ENCODE assay signal across 2 cellular contexts in the genomic region with DNA sequence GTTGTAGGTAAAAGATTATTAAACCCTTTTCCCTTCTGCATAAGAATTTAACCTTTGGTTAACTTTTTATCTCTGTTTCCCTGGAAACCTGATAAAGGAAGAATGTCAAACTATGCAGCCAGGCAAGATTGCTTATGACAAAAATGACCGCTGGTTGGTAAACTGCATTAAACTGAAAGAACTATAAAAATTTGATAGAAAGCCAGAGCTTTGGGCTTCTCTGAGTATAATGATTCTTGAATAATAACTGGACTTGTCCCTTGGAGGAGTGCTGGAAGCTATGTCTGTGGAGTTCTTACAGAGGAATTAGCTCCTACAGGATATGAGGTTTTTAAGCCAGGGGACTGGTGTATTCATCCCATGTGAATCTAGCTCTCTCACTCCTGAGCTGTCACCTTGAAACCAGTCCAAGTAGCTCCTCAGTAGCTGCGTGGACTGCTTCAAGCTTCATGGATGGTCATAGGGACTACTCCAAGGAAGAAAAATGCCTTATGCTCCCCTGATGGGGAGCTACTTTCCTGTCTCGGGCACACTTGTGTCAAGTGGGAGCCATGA.
TF ChIP-seq lines count a peak whose summit lies in the region.

No MANE protein-coding gene starts in this region.

TF ChIP-seq in IMR-90, 13 proteins besides CTCF, POLR2A, EP300 and RAD21 (continued from another document):
- TF ChIP-seq FOS (IDR thresholded peaks at IDR 0.05; ENCODE audit: low read depth, low read length) (no peak), MXI1 (IDR thresholded peaks at IDR 0.05; ENCODE audit: borderline replicate concordance, low read depth, low read length) (no peak), NFE2L2 (IDR thresholded peaks at IDR 0.05; ENCODE audit: low read depth, low read length) (no peak), RFX5 (IDR thresholded peaks at IDR 0.05; ENCODE audit: low read depth, low read length) (no peak), MAZ (IDR thresholded peaks at IDR 0.05; ENCODE audit: borderline replicate concordance, low read depth, low read length) (no peak)
- TF ChIP-seq, protein P1, sequence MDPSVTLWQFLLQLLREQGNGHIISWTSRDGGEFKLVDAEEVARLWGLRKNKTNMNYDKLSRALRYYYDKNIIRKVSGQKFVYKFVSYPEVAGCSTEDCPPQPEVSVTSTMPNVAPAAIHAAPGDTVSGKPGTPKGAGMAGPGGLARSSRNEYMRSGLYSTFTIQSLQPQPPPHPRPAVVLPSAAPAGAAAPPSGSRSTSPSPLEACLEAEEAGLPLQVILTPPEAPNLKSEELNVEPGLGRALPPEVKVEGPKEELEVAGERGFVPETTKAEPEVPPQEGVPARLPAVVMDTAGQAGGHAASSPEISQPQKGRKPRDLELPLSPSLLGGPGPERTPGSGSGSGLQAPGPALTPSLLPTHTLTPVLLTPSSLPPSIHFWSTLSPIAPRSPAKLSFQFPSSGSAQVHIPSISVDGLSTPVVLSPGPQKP (IDR thresholded peaks at IDR 0.05; ENCODE audit: borderline replicate concordance, low read depth, low read length): no peak

TF ChIP-seq in liver, 16 proteins besides CTCF, POLR2A, EP300 and RAD21 (continued from another document):
- TF ChIP-seq RXRA (IDR thresholded peaks at IDR 0.05) (peak; percentile 30 to 64), SP1 (IDR thresholded peaks at IDR 0.05) (peak; percentile 68)
- TF ChIP-seq, protein P2, sequence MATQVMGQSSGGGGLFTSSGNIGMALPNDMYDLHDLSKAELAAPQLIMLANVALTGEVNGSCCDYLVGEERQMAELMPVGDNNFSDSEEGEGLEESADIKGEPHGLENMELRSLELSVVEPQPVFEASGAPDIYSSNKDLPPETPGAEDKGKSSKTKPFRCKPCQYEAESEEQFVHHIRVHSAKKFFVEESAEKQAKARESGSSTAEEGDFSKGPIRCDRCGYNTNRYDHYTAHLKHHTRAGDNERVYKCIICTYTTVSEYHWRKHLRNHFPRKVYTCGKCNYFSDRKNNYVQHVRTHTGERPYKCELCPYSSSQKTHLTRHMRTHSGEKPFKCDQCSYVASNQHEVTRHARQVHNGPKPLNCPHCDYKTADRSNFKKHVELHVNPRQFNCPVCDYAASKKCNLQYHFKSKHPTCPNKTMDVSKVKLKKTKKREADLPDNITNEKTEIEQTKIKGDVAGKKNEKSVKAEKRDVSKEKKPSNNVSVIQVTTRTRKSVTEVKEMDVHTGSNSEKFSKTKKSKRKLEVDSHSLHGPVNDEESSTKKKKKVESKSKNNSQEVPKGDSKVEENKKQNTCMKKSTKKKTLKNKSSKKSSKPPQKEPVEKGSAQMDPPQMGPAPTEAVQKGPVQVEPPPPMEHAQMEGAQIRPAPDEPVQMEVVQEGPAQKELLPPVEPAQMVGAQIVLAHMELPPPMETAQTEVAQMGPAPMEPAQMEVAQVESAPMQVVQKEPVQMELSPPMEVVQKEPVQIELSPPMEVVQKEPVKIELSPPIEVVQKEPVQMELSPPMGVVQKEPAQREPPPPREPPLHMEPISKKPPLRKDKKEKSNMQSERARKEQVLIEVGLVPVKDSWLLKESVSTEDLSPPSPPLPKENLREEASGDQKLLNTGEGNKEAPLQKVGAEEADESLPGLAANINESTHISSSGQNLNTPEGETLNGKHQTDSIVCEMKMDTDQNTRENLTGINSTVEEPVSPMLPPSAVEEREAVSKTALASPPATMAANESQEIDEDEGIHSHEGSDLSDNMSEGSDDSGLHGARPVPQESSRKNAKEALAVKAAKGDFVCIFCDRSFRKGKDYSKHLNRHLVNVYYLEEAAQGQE (IDR thresholded peaks at IDR 0.05): peak; percentile 34
